9 cellular contexts compared by ENCODE assay signal in genomic region chr9:93955356-93956182, GRCh38. TPM values are rescaled to one million over a fixed set of nuclear protein-coding genes. Genes with fewer than 3 reads are reported as not detected.
DNase-seq lines count a peak whose midpoint lies in the region; ATAC-seq and TF ChIP-seq lines count a peak whose summit lies in the region.
"Had no signal": no experiment of that assay in that cellular context is flagged by ENCODE, and none has a peak within 500 bp of the region (broad histone marks: within the 10 kb centered on the region; RNA-seq: fewer than 3 reads in every experiment).

No MANE protein-coding gene starts in this region.

- H3K27ac ChIP-seq in mesodermal cell (ENCODE audit: low read depth, low read length, severe bottlenecking) (no peak overlapping the region), RWPE1 (no peak overlapping the region)
- H3K27ac ChIP-seq: VCaP had no signal

- 1 to 2% methylated on average over 34 to 38 of the region's 57 CpGs for WGBS in mesodermal cell (ENCODE audit: insufficient coverage in 2 of 2), 2 experiments

- no peaks in the 10 kb centered on the region for H3K9me3 ChIP-seq in mesodermal cell (ENCODE audit: control insufficient read depth, low read length)

- CTCF ChIA-PET in AG04449 (lab: Yijun Ruan, JAX) (interaction anchor here (9.6 kb wide), 1 partner anchor 273 kb away, joined by 142 read pairs; no protein-coding TSS in a partner anchor), RWPE1 (lab: Yijun Ruan, JAX) (interaction anchor here (0.6 kb wide), 1 partner anchor 10 kb away, joined by 3 read pairs; no protein-coding TSS in a partner anchor)

- TF ChIP-seq CTCF in AG04449 (IDR thresholded peaks at IDR 0.05; ENCODE audit: insufficient read depth, low read length, missing control alignments) (no peak), RWPE1 (conservative IDR thresholded peaks at IDR 0.05; ENCODE audit: low read depth) (no peak)

- peaks cover 27% of the 10 kb centered on the region for H3K4me1 ChIP-seq in mesodermal cell (ENCODE audit: control insufficient read depth, insufficient read depth, low read length, poor library complexity, severe bottlenecking)

- H3K36me3 ChIP-seq in mesodermal cell (ENCODE audit: control insufficient read depth, insufficient read depth, low read length): no peaks in the 10 kb centered on the region

- peak overlapping the region; percentile 6; the same call in 1 of the 2 replicates for H3K4me3 ChIP-seq in AG04449 (ENCODE audit: low read depth, low read length)
- H3K4me3 ChIP-seq in mesodermal cell (ENCODE audit: extremely low read depth, insufficient read depth, low read length, poor library complexity, severe bottlenecking): peak overlapping the region; percentile 5

- ATAC-seq in GM21786 (IDR thresholded peaks at IDR 0.05; ENCODE audit: unreplicated experiment): no peak
- no peak for ATAC-seq in GM19452 (IDR thresholded peaks at IDR 0.05; ENCODE audit: unreplicated experiment)

- POLR2A ChIA-PET in AG04449 (lab: Yijun Ruan, JAX): no interaction called here
- POLR2A ChIA-PET in RWPE1 (lab: Yijun Ruan, JAX; ENCODE audit: low non-redundant PET): no interaction called here

- no peak for DNase-seq in AG04449 (ENCODE audit: low read depth, low spot score)
- peak; percentile 93 for DNase-seq in NCI-H1092 treated with DMSO at 0.1 percent for 48 hours (lab: John Stamatoyannopoulos, UW)
- DNase-seq in activated T-cell treated with anti-CD3 and anti-CD28 coated beads, Interleukin-2, amount 50 U/mL, for 48 hours: peak; percentile 55 to 67
- no peak for DNase-seq in RWPE1 (ENCODE audit: low spot score)
- DNase-seq in D341Med (ENCODE audit: low spot score): no peak

RNA-seq across cellular contexts. Expression of gene BARX1, which starts 0.4 kb away (rescaled TPM):
- polyA plus RNA-seq in mesodermal cell (2013, experiment 1 of 2): 0.37 TPM
- polyA plus RNA-seq in mesodermal cell (2013, experiment 2 of 2): not detected

Comparison
In these comparisons a context has a peak if more than half of its experiments do, and no peak if none do; other contexts are left out.
1. DNase-seq: peak in NCI-H1092 treated with DMSO at 0.1 percent for 48 hours (single experiment) and activated T-cell treated with anti-CD3 and anti-CD28 coated beads, Interleukin-2, amount 50 U/mL, for 48 hours (2 of 2); none in AG04449 (single experiment), RWPE1 (single experiment) and D341Med (single experiment).